12 cellular contexts compared by ENCODE assay signal in the genomic region with DNA sequence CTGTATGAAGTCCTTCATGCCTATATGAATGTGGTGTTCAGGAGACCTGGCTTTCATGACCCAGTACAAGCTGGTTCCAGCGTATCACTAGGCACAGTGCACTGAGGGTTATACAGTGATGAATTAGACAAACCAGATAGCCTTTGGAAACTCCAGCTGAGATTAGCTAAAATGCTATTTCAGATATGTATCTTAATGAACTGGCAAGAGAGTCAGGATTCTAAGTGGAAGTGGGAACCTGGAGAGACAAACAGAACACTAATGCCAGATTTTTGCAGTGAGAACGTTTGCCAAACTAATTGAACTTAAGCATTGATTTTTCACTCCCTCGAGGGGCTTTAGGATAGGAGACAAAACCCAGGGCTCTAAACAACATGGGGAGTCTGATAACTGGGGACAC.
"Had no signal": no experiment of that assay in that cellular context is flagged by ENCODE, and none has a peak within 500 bp of the region (broad histone marks: within the 10 kb centered on the region; RNA-seq: fewer than 3 reads in every experiment).

No MANE protein-coding gene starts in this region.

- H3K27ac ChIP-seq: hepatocyte, prostate gland, right lobe of liver, upper lobe of right lung had no signal

- H3K4me1 ChIP-seq: prostate gland, right lobe of liver, upper lobe of right lung had no signal

- H3K36me3 ChIP-seq: prostate gland had no signal

- H3K4me3 ChIP-seq: hepatocyte, prostate gland, right lobe of liver, upper lobe of right lung had no signal

- ATAC-seq: effector memory CD8-positive, alpha-beta T cell; right lobe of liver; upper lobe of right lung had no signal

- H3K27me3 ChIP-seq: hepatocyte, right lobe of liver, upper lobe of right lung had no signal

- H3K27me3 Mint-ChIP-seq: effector memory CD8-positive, alpha-beta T cell had no signal

- DNase-seq: activated gamma-delta T cell; activated T-cell treated with anti-CD3 and anti-CD28 coated beads for 4 hours; central memory CD4-positive, alpha-beta T cell; effector memory CD8-positive, alpha-beta T cell; kidney glomerular epithelial cell; occipital lobe; right lobe of liver; SHP77; stimulated activated naive CD4-positive, alpha-beta T cell treated with Interleukin-2 at 50 U/mL for 16 hours; upper lobe of right lung had no signal

- H3K9me3 Mint-ChIP-seq: effector memory CD8-positive, alpha-beta T cell had no signal

- H3K9me3 ChIP-seq: prostate gland, right lobe of liver, upper lobe of right lung had no signal
